In the genomic region with DNA sequence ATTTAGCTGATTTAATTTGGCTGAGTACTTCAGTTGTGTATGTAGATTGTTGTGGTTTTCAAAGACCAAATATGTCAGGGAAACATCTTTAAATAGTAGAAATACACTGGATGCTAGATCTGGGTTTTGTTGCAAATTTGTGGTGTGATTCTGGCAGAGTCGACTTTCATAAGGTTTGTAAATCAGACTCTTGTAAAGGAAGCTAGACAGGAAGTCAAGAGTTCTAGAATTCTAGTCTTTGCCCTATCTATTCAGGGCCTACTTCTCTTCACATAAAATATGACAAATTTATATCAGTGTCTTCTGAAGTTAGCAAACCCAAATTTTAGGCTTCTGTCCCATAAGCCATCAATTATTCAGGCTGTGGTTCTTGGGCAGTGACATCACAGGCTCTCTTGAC, we compare ENCODE assay signal across 24 cellular contexts.
"Had no signal": no experiment of that assay in that cellular context is flagged by ENCODE, and none has a peak within 500 bp of the region (broad histone marks: within the 10 kb centered on the region; RNA-seq: fewer than 3 reads in every experiment).

No MANE protein-coding gene starts in this region.

- H3K36me3 ChIP-seq: cardiac muscle cell, colonic mucosa, right atrium auricular region, spleen, tibial nerve had no signal

- H3K4me3 Mint-ChIP-seq: activated CD4-positive, alpha-beta memory T cell treated with anti-CD3 and anti-CD28 coated beads, Interleukin-2, amount 10 ng/mL, durations not matched to agents 7 days and 5 days; activated CD4-positive, alpha-beta T cell treated with anti-CD3 and anti-CD28 coated beads, Interleukin-2, amount 10 ng/mL, durations not matched to agents 7 days and 5 days; activated T-cell treated with anti-CD3 and anti-CD28 coated beads, Interleukin-2, amount 50 U/mL, for 4 hours; activated T-helper 17 cell treated with anti-CD3 and anti-CD28 coated beads, Interleukin-2, amount 50 U/mL, for 72 hours; brain; natural killer cell had no signal

- H3K9me3 ChIP-seq: colonic mucosa, right atrium auricular region, tibial nerve had no signal

- H3K4me3 ChIP-seq: cardiac muscle cell, colonic mucosa, right atrium auricular region, spleen, tibial nerve had no signal

- H3K27me3 ChIP-seq: cardiac muscle cell, colonic mucosa, right atrium auricular region, spleen, tibial nerve had no signal

- H3K27ac ChIP-seq: cardiac muscle cell, colonic mucosa, right atrium auricular region, spleen, tibial nerve had no signal

- DNase-seq: activated CD4-positive, alpha-beta memory T cell treated with anti-CD3 and anti-CD28 coated beads, Interleukin-2, amount 10 ng/mL, durations not matched to agents 7 days and 5 days; activated CD4-positive, alpha-beta T cell treated with anti-CD3 and anti-CD28 coated beads for 1 hour; activated CD4-positive, alpha-beta T cell treated with anti-CD3 and anti-CD28 coated beads, Interleukin-2, amount 10 ng/mL, durations not matched to agents 7 days and 5 days; activated CD8-positive, alpha-beta memory T cell treated with anti-CD3 and anti-CD28 coated beads, Interleukin-2, amount 50 U/mL, for 48 hours; activated gamma-delta T cell treated with Interleukin-2 at 50 U/mL for 16 hours; activated naive CD4-positive, alpha-beta T cell treated with anti-CD3 and anti-CD28 coated beads, Interleukin-2, amount 50 U/mL, for 16 hours; activated T-cell treated with anti-CD3 and anti-CD28 coated beads, Interleukin-2, amount 50 U/mL, for 4 hours; amygdala; cerebellar nuclear complex; colonic mucosa; effector memory CD4-positive, alpha-beta T cell; head of caudate nucleus; hippocampal formation; left colon; mesendoderm; natural killer cell; spleen; stimulated activated naive CD4-positive, alpha-beta T cell treated with Interleukin-2 at 50 U/mL for 16 hours; T-helper 2 cell had no signal

- H3K27ac Mint-ChIP-seq: activated CD4-positive, alpha-beta memory T cell treated with anti-CD3 and anti-CD28 coated beads, Interleukin-2, amount 10 ng/mL, durations not matched to agents 7 days and 5 days; activated CD4-positive, alpha-beta T cell treated with anti-CD3 and anti-CD28 coated beads, Interleukin-2, amount 10 ng/mL, durations not matched to agents 7 days and 5 days; activated T-helper 17 cell treated with anti-CD3 and anti-CD28 coated beads, Interleukin-2, amount 50 U/mL, for 72 hours; brain; natural killer cell had no signal

- H3K36me3 Mint-ChIP-seq: brain, natural killer cell had no signal

- H3K4me1 Mint-ChIP-seq: activated CD4-positive, alpha-beta memory T cell treated with anti-CD3 and anti-CD28 coated beads, Interleukin-2, amount 10 ng/mL, durations not matched to agents 7 days and 5 days; activated CD4-positive, alpha-beta T cell treated with anti-CD3 and anti-CD28 coated beads, Interleukin-2, amount 10 ng/mL, durations not matched to agents 7 days and 5 days; activated T-helper 17 cell treated with anti-CD3 and anti-CD28 coated beads, Interleukin-2, amount 50 U/mL, for 72 hours; natural killer cell had no signal

- H3K4me1 ChIP-seq: colonic mucosa, right atrium auricular region, spleen, tibial nerve had no signal

- H3K27me3 Mint-ChIP-seq: activated CD4-positive, alpha-beta memory T cell treated with anti-CD3 and anti-CD28 coated beads, Interleukin-2, amount 10 ng/mL, durations not matched to agents 7 days and 5 days; activated CD4-positive, alpha-beta T cell treated with anti-CD3 and anti-CD28 coated beads, Interleukin-2, amount 10 ng/mL, durations not matched to agents 7 days and 5 days; activated T-helper 17 cell treated with anti-CD3 and anti-CD28 coated beads, Interleukin-2, amount 50 U/mL, for 72 hours had no signal

- ATAC-seq: activated T-cell treated with anti-CD3 and anti-CD28 coated beads, Interleukin-2, amount 50 U/mL, for 4 hours; activated T-helper 17 cell treated with anti-CD3 and anti-CD28 coated beads, Interleukin-2, amount 50 U/mL, for 72 hours; left colon; natural killer cell had no signal
